25 cellular contexts compared by ENCODE assay signal in the genomic region with DNA sequence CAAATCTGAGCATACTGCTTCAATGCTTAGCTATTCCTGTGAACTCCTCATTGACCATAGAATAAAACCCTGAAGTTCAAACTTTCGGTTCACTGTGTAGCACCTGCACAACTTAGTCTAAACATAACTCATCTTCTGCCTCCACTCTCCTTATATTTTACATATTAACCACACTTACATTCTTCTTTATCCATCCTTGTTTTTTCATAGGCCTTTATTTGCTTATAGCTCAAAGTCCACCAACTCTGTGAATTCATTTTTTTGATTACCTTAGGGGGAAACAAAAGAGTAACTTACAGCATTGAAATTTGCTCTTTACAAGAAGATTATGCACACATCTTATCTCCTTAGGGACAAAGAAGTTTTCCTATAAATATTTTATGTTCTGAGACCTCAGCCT.
DNase-seq lines count a peak whose midpoint lies in the region; ATAC-seq, FAIRE-seq and TF ChIP-seq lines count a peak whose summit lies in the region.
"Had no signal": no experiment of that assay in that cellular context is flagged by ENCODE, and none has a peak within 500 bp of the region (broad histone marks: within the 10 kb centered on the region; RNA-seq: fewer than 3 reads in every experiment).

No MANE protein-coding gene starts in this region.

- H3K27ac ChIP-seq in HepG2 (ENCODE audit: extremely low read length, insufficient read depth, low read length) (no peak overlapping the region), right lobe of liver (no peak overlapping the region), hepatocyte (no peak overlapping the region), small intestine (ENCODE audit: low read depth in 1 of 2, low read length in 1 of 2) (no peak overlapping the region)
- H3K27ac ChIP-seq: 22Rv1; BLaER1 treated with 17β-estradiol and CSF1 and Interleukin-3, amounts not matched to agents 10 nM and 100 nM; GM23248 had no signal

- H2AFZ ChIP-seq in HepG2 (ENCODE audit: low read length) = no peak overlapping the region
- H2AFZ ChIP-seq in hepatocyte = no peak overlapping the region
- H2AFZ ChIP-seq: GM23248 had no signal

- intact Hi-C loops in HepG2 (cut with micrococcal nuclease; ENCODE audit: unreplicated experiment) = no loop called here
- intact Hi-C loops in right lobe of liver (cut with DNase I) = no loop called here

- in situ Hi-C loops in HepG2 (cut with HindIII; ENCODE audit: extremely low pct_ligation_motif_present, low pct_unique_long_range_greater_than_20kb) = no loop called here

- DNase-seq in HepG2 (ENCODE audit: low spot score) = peak; percentile 1
- DNase-seq in right lobe of liver = no peak
- DNase-seq in NCI-H526 (lab: John Stamatoyannopoulos, UW) = peak; percentile 67 to 78
- DNase-seq in hepatocyte (ENCODE audit: low spot score) = no peak
- DNase-seq in small intestine = peak; percentile 7
- no peak for DNase-seq in GM10248 (ENCODE audit: extremely low spot score)
- no peak for DNase-seq in NK-92 treated with Interleukin-12 subunit alpha and Interleukin-12 subunit beta, amount 100 ng/mL, for 24 hours (lab: John Stamatoyannopoulos, UW)
- DNase-seq: ACHN; AML-193; BE2C; Calu3; CD4-positive, alpha-beta T cell; CD8-positive, alpha-beta memory T cell; DMS53; DMS79 treated with DMSO at 0.1 percent for 48 hours; GM23248; H7; HCEC 1CT had no signal

- CTCF ChIA-PET in HepG2 (lab: Yijun Ruan, JAX; ENCODE audit: low intra/inter-chr PET ratio, low total read pairs) = no interaction called here
- CTCF ChIA-PET in GM10248 (lab: Yijun Ruan, JAX) = interaction anchor here (1.0 kb wide), 1 partner anchor 12 kb away, joined by 3 read pairs; no protein-coding TSS in a partner anchor

- peaks cover 42% of the 10 kb centered on the region for H3K9me3 ChIP-seq in HepG2 (ENCODE audit: low read length)
- H3K9me3 ChIP-seq in right lobe of liver = no peaks in the 10 kb centered on the region
- H3K9me3 ChIP-seq in hepatocyte (ENCODE audit: low read depth) = no peaks in the 10 kb centered on the region
- H3K9me3 ChIP-seq in small intestine (ENCODE audit: control insufficient read depth, low read depth) = no peaks in the 10 kb centered on the region
- H3K9me3 ChIP-seq: BE2C; BLaER1 treated with 17β-estradiol and CSF1 and Interleukin-3, amounts not matched to agents 10 nM and 100 nM had no signal

- WGBS in HepG2 (ENCODE audit: low lambda C conversion rate) = 4% methylated on average over 1 of the region's 1 CpG
- 62% methylated on average over 1 of the region's 1 CpG for WGBS in right lobe of liver (ENCODE audit: insufficient coverage, low coverage, low lambda C conversion rate, missing lambda C conversion rate)
- 73% methylated on average over 1 of the region's 1 CpG for WGBS in hepatocyte (ENCODE audit: low lambda C conversion rate, missing lambda C conversion rate)
- 16 to 67% (median 19%) methylated on average over 1 of the region's 1 CpG for WGBS in small intestine, 3 donors

- H3K79me2 ChIP-seq in HepG2 (ENCODE audit: insufficient read depth, low read length) = no peaks in the 10 kb centered on the region
- H3K79me2 ChIP-seq in hepatocyte = no peaks in the 10 kb centered on the region

- H3K4me2 ChIP-seq in HepG2 (ENCODE audit: low read depth, low read length) (no peak overlapping the region), hepatocyte (peak overlapping the region; percentile 44)
- H3K4me2 ChIP-seq: BLaER1 treated with 17β-estradiol and CSF1 and Interleukin-3, amounts not matched to agents 10 nM and 100 nM had no signal

- no TSS peak for BruUV-seq in HepG2 (replicated peaks; lab: Mats Ljungman, UMichigan)

- H3K4me3 ChIP-seq in HepG2 (replicated peaks in 1 of 3; ENCODE audit: insufficient read depth in 1 of 3, low read depth in 2 of 3, low read length in 3 of 3) (no peak overlapping the region), right lobe of liver (no peak overlapping the region), hepatocyte (no peak overlapping the region), small intestine (ENCODE audit: low read depth in 1 of 2, low read length in 2 of 2) (no peak overlapping the region)
- H3K4me3 ChIP-seq: BLaER1 treated with 17β-estradiol and CSF1 and Interleukin-3, amounts not matched to agents 10 nM and 100 nM; GM12878; GM23248 had no signal

- TF ChIP-seq CTCF in HepG2 (CRISPR knock-in tag; IDR thresholded peaks at IDR 0.05) = no peak
- no peak for TF ChIP-seq CTCF in right lobe of liver (IDR thresholded peaks at IDR 0.05)
- TF ChIP-seq CTCF in hepatocyte (IDR thresholded peaks at IDR 0.05; ENCODE audit: poor library complexity) = no peak
- no peak for TF ChIP-seq CTCF in GM10248 (IDR thresholded peaks at IDR 0.05; ENCODE audit: control extremely low read depth, extremely low read depth, low read depth, missing control alignments)

- TF ChIP-seq POLR2A in HepG2 (IDR thresholded peaks at IDR 0.05; ENCODE audit: insufficient read depth in 1 of 2, low read depth in 2 of 2, low read length in 2 of 2) = no peak
- no peak for TF ChIP-seq POLR2A in right lobe of liver (IDR thresholded peaks at IDR 0.05)

- H3K4me1 ChIP-seq in HepG2 (ENCODE audit: insufficient read depth, low read length) (no peaks in the 10 kb centered on the region), right lobe of liver (no peaks in the 10 kb centered on the region), hepatocyte (ENCODE audit: insufficient read depth) (peaks cover 9% of the 10 kb centered on the region), small intestine (ENCODE audit: control insufficient read depth in 2 of 2, insufficient read depth in 1 of 2, low read depth in 1 of 2, low read length in 1 of 2) (no peaks in the 10 kb centered on the region)
- H3K4me1 ChIP-seq: BLaER1 treated with 17β-estradiol and CSF1 and Interleukin-3, amounts not matched to agents 10 nM and 100 nM had no signal

- H3K27me3 ChIP-seq in HepG2 (ENCODE audit: control insufficient read depth in 1 of 2, insufficient read depth in 2 of 2, low read length in 2 of 2) (no peaks in the 10 kb centered on the region), right lobe of liver (no peaks in the 10 kb centered on the region), hepatocyte (no peaks in the 10 kb centered on the region), small intestine (ENCODE audit: control insufficient read depth in 2 of 2, insufficient read depth in 2 of 2, low read length in 2 of 2) (no peaks in the 10 kb centered on the region)
- H3K27me3 ChIP-seq: BE2C; BLaER1 treated with 17β-estradiol and CSF1 and Interleukin-3, amounts not matched to agents 10 nM and 100 nM had no signal

- no peak for FAIRE-seq in HepG2 (lab: Jason Lieb, UNC)
- FAIRE-seq in small intestine (lab: Jason Lieb, UNC) = no peak
- FAIRE-seq: A204.1, GM12878, GM19239, H1 had no signal

- H4K20me1 ChIP-seq in HepG2 (ENCODE audit: insufficient read depth, low read length) (no peaks in the 10 kb centered on the region), hepatocyte (ENCODE audit: insufficient read depth, poor library complexity, severe bottlenecking) (no peaks in the 10 kb centered on the region)
- H4K20me1 ChIP-seq: BLaER1 treated with 17β-estradiol and CSF1 and Interleukin-3, amounts not matched to agents 10 nM and 100 nM had no signal

- POLR2A ChIA-PET in HepG2 (lab: Yijun Ruan, JAX) = no interaction called here
- POLR2A ChIA-PET in GM10248 (lab: Yijun Ruan, JAX) = no interaction called here

- no peak overlapping the region for H3K9ac ChIP-seq in HepG2 (ENCODE audit: insufficient read depth, low read depth, low read length)
- H3K9ac ChIP-seq: BLaER1 treated with 17β-estradiol and CSF1 and Interleukin-3, amounts not matched to agents 10 nM and 100 nM; GM23248 had no signal

- no peak for TF ChIP-seq RAD21 in HepG2 (CRISPR knock-in tag; IDR thresholded peaks at IDR 0.05)

- H3K9me2 ChIP-seq in hepatocyte (replicated peaks; ENCODE audit: insufficient read depth) = no peaks in the 10 kb centered on the region

- H3K36me3 ChIP-seq in HepG2 (replicated peaks in 1 of 2; ENCODE audit: control insufficient read depth in 1 of 2, insufficient read depth in 2 of 2, low read length in 2 of 2) (no peaks in the 10 kb centered on the region), right lobe of liver (no peaks in the 10 kb centered on the region), hepatocyte (replicated peaks; ENCODE audit: insufficient read depth, low read depth) (no peaks in the 10 kb centered on the region), small intestine (ENCODE audit: control insufficient read depth in 2 of 2, insufficient read depth in 2 of 2, low read length in 2 of 2) (no peaks in the 10 kb centered on the region)
- H3K36me3 ChIP-seq: BE2C; BLaER1 treated with 17β-estradiol and CSF1 and Interleukin-3, amounts not matched to agents 10 nM and 100 nM had no signal

- ATAC-seq in HepG2 = no peak
- ATAC-seq in right lobe of liver = no peak
- ATAC-seq in HG03378 (IDR thresholded peaks at IDR 0.05; ENCODE audit: unreplicated experiment) = no peak
- ATAC-seq: GM12878 had no signal

- TF ChIP-seq EP300 in HepG2 (IDR thresholded peaks at IDR 0.05; ENCODE audit: low read depth in 2 of 2, low read length in 2 of 2) (no peak), HepG2 (CRISPR knock-in tag; IDR thresholded peaks at IDR 0.05; ENCODE audit: borderline replicate concordance) (no peak)

TF ChIP-seq in HepG2, 621 proteins besides CTCF, POLR2A, EP300 and RAD21:
- TF ChIP-seq ZSCAN31 (CRISPR knock-in tag; IDR thresholded peaks at IDR 0.05; ENCODE audit: low read depth) (no peak), DNMT3B (CRISPR knock-in tag; conservative IDR thresholded peaks at IDR 0.05) (no peak), FOXP1 (IDR thresholded peaks at IDR 0.05) (no peak), FOXP1 (CRISPR knock-in tag; IDR thresholded peaks at IDR 0.05) (no peak), SATB2 (CRISPR knock-in tag; IDR thresholded peaks at IDR 0.05) (no peak)
- TF ChIP-seq, protein P1, sequence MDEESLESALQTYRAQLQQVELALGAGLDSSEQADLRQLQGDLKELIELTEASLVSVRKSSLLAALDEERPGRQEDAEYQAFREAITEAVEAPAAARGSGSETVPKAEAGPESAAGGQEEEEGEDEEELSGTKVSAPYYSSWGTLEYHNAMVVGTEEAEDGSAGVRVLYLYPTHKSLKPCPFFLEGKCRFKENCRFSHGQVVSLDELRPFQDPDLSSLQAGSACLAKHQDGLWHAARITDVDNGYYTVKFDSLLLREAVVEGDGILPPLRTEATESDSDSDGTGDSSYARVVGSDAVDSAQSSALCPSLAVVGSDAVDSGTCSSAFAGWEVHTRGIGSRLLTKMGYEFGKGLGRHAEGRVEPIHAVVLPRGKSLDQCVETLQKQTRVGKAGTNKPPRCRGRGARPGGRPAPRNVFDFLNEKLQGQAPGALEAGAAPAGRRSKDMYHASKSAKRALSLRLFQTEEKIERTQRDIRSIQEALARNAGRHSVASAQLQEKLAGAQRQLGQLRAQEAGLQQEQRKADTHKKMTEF (CRISPR knock-in tag; IDR thresholded peaks at IDR 0.05) = no peak

Comparison
In these comparisons a context has a peak if more than half of its experiments do, and no peak if none do; other contexts are left out.
1. DNase-seq: peak in HepG2 (single experiment), NCI-H526 (2 of 2) and small intestine (single experiment); none in right lobe of liver (0 of 3), hepatocyte (single experiment), GM10248 (single experiment) and NK-92 treated with Interleukin-12 subunit alpha and Interleukin-12 subunit beta, amount 100 ng/mL, for 24 hours (single experiment).